Comparison of ENCODE assay signal across 17 cellular contexts in the genomic region with DNA sequence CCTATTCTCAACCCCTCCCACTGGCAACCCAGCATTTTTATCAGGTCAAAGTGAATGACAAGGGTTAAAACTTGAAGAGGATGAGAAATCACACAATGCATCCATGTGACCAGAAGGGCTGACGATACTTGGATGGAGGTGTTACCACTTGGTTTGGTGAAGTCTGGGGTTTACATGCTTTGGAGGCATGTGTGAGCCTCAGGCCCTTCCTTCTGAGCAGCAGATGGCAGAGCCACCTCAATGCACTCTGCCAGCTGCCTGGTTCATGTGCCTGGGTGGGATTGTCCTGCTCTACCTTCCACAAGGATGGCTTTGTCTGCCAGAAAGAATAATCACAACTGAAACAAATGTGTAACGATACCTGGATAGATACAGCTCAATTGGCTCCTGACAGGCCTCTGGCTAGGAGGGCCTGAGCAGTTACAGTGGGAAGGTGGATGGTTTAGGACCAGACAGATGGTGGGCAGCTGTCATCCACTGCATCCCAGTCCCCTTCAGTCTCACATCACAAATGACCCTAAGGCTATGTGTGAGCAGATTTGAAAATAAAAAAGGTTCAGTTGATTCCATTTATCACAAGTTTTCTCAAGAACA. TPM values are rescaled to one million over a fixed set of nuclear protein-coding genes. Genes with fewer than 3 reads are reported as not detected.
DNase-seq lines count a peak whose midpoint lies in the region; ATAC-seq and TF ChIP-seq lines count a peak whose summit lies in the region.
"Had no signal": no experiment of that assay in that cellular context is flagged by ENCODE, and none has a peak within 500 bp of the region (broad histone marks: within the 10 kb centered on the region; RNA-seq: fewer than 3 reads in every experiment).

No MANE protein-coding gene starts in this region.

- peaks cover 17% of the 10 kb centered on the region for H3F3A ChIP-seq in SK-N-SH (replicated peaks; ENCODE audit: insufficient read depth)

- ATAC-seq in GM19023 (IDR thresholded peaks at IDR 0.05; ENCODE audit: unreplicated experiment): no peak
- ATAC-seq: activated T-cell treated with anti-CD3 and anti-CD28 coated beads, Interleukin-2, amount 50 U/mL, for 4 hours; T-cell had no signal

- no peak overlapping the region for H4K8ac ChIP-seq in mesenchymal stem cell (ENCODE audit: low read length)

- H3K18ac ChIP-seq in mesenchymal stem cell (ENCODE audit: low read depth in 1 of 2, low read length in 2 of 2): peak overlapping the region; percentile 61 to 97

- peak overlapping the region in 1 of 2 experiments; percentile 87 for H3K14ac ChIP-seq in mesenchymal stem cell (ENCODE audit: low read length in 2 of 2)

- H3K36me3 ChIP-seq in BLaER1 treated with 17β-estradiol and CSF1 and Interleukin-3, amounts not matched to agents 10 nM and 100 nM: no peaks in the 10 kb centered on the region; a peak in 1 of 22 replicates
- H3K36me3 ChIP-seq in SK-N-SH (replicated peaks in 1 of 2; ENCODE audit: control insufficient read depth in 1 of 2, insufficient read depth in 2 of 2, low read length in 1 of 2) (no peaks in the 10 kb centered on the region), mesenchymal stem cell (ENCODE audit: control insufficient read depth in 1 of 2, insufficient read depth in 2 of 2, low read depth in 1 of 2, low read length in 2 of 2) (no peaks in the 10 kb centered on the region)
- H3K36me3 ChIP-seq: right atrium auricular region, WERI-Rb-1 had no signal

- no peaks in the 10 kb centered on the region for H4K20me1 ChIP-seq in BLaER1 treated with 17β-estradiol and CSF1 and Interleukin-3, amounts not matched to agents 10 nM and 100 nM
- H4K20me1 ChIP-seq in SK-N-SH (ENCODE audit: insufficient read depth): no peaks in the 10 kb centered on the region

- H3K27me3 ChIP-seq in BLaER1 treated with 17β-estradiol and CSF1 and Interleukin-3, amounts not matched to agents 10 nM and 100 nM: no peaks in the 10 kb centered on the region
- H3K27me3 ChIP-seq in SK-N-SH (ENCODE audit: insufficient read depth): no peaks in the 10 kb centered on the region
- H3K27me3 ChIP-seq in mesenchymal stem cell (ENCODE audit: control insufficient read depth in 1 of 2, insufficient read depth in 1 of 2, low read length in 2 of 2): no peaks in the 10 kb centered on the region
- H3K27me3 ChIP-seq: right atrium auricular region had no signal

- no peak overlapping the region for H2BK120ac ChIP-seq in mesenchymal stem cell (ENCODE audit: low read depth, low read length)

- no peaks in the 10 kb centered on the region for H3K9me2 ChIP-seq in SK-N-SH

- no peak for TF ChIP-seq CTCF in SK-N-SH (IDR thresholded peaks at IDR 0.05)

- H2BK5ac ChIP-seq in mesenchymal stem cell (ENCODE audit: low read depth, low read length, poor library complexity, severe bottlenecking): no peak overlapping the region

- H2AFZ ChIP-seq in SK-N-SH (ENCODE audit: low read depth) (peak overlapping the region; percentile 76; the same call in 1 of the 2 replicates), mesenchymal stem cell (ENCODE audit: low read depth, low read length) (peak overlapping the region; percentile 1)

- H3K27ac ChIP-seq in BLaER1 treated with 17β-estradiol and CSF1 and Interleukin-3, amounts not matched to agents 10 nM and 100 nM: peak overlapping the region in 6 of 11 experiments; percentile 5 to 78 (median 58); a peak in 10 of 22 replicates
- H3K27ac ChIP-seq in SK-N-SH (ENCODE audit: low read depth in 2 of 2, low read length in 1 of 2) (peak overlapping the region; percentile 56 to 87; a peak in 3 of 4 replicates), mesenchymal stem cell (ENCODE audit: low read length, poor library complexity, severe bottlenecking) (no peak overlapping the region)
- H3K27ac ChIP-seq: right atrium auricular region, WERI-Rb-1 had no signal

- H3K9me3 ChIP-seq in BLaER1 treated with 17β-estradiol and CSF1 and Interleukin-3, amounts not matched to agents 10 nM and 100 nM (replicated peaks in 1 of 11): peaks cover 9 to 20% (median 11%) of the 10 kb centered on the region in 11 experiments
- H3K9me3 ChIP-seq in SK-N-SH (no peaks in the 10 kb centered on the region), mesenchymal stem cell (ENCODE audit: control insufficient read depth, low read length) (peaks cover 12% of the 10 kb centered on the region)
- H3K9me3 ChIP-seq: right atrium auricular region had no signal

- no peak overlapping the region for H2BK15ac ChIP-seq in mesenchymal stem cell (ENCODE audit: low read depth, poor library complexity, severe bottlenecking)

- no peak overlapping the region for H3K4me3 ChIP-seq in BLaER1 treated with 17β-estradiol and CSF1 and Interleukin-3, amounts not matched to agents 10 nM and 100 nM
- H3K4me3 ChIP-seq in SK-N-SH (ENCODE audit: low read depth in 2 of 2, low read length in 1 of 2) (no peak overlapping the region), mesenchymal stem cell (ENCODE audit: insufficient read depth in 1 of 2, low read depth in 1 of 2, low read length in 2 of 2) (no peak overlapping the region)
- H3K4me3 ChIP-seq: right atrium auricular region had no signal

- H3K9ac ChIP-seq in BLaER1 treated with 17β-estradiol and CSF1 and Interleukin-3, amounts not matched to agents 10 nM and 100 nM: peak overlapping the region in 3 of 11 experiments; percentile 29 to 46 (median 30); a peak in 3 of 22 replicates
- H3K9ac ChIP-seq in SK-N-SH: peak overlapping the region; percentile 34; the same call in 1 of the 2 replicates
- H3K9ac ChIP-seq in mesenchymal stem cell (ENCODE audit: low read length): peak overlapping the region; percentile 30

- peak overlapping the region; percentile 64 for H4K91ac ChIP-seq in mesenchymal stem cell (ENCODE audit: low read length)

- no peak for TF ChIP-seq RAD21 in SK-N-SH (IDR thresholded peaks at IDR 0.05; ENCODE audit: low read length)

- H3K4ac ChIP-seq in mesenchymal stem cell (ENCODE audit: low read depth in 1 of 2, low read length in 2 of 2): peak overlapping the region in 1 of 2 experiments; percentile 96

- peaks cover 0 to 31% (median 9%) of the 10 kb centered on the region in 10 experiments; a peak in 10 of 20 replicates for H3K4me1 ChIP-seq in BLaER1 treated with 17β-estradiol and CSF1 and Interleukin-3, amounts not matched to agents 10 nM and 100 nM
- H3K4me1 ChIP-seq in SK-N-SH (ENCODE audit: control insufficient read depth in 1 of 2, insufficient read depth in 2 of 2, low read depth in 1 of 2, low read length in 1 of 2) (peaks cover 16 to 25% of the 10 kb centered on the region in 2 experiments), mesenchymal stem cell (ENCODE audit: control insufficient read depth, insufficient read depth, low read depth, low read length) (peaks cover 10% of the 10 kb centered on the region)
- H3K4me1 ChIP-seq: right atrium auricular region had no signal

- H3K79me2 ChIP-seq in SK-N-SH (ENCODE audit: insufficient read depth): no peaks in the 10 kb centered on the region

- no peaks in the 10 kb centered on the region for H3K79me1 ChIP-seq in mesenchymal stem cell (replicated peaks; ENCODE audit: low read length, poor library complexity, severe bottlenecking)

- DNase-seq in LHCN-M2 (ENCODE audit: low read depth) (peak; percentile 19), SK-N-SH (peak; percentile 13), mesenchymal stem cell (no peak), nucleus accumbens (lab: John Stamatoyannopoulos, UW) (no peak), DMS79 (lab: John Stamatoyannopoulos, UW) (no peak), occipital lobe (lab: John Stamatoyannopoulos, UW) (no peak)
- DNase-seq: activated CD4-positive, alpha-beta memory T cell treated with anti-CD3 and anti-CD28 coated beads, Interleukin-2, amount 10 ng/mL, durations not matched to agents 7 days and 5 days; activated T-cell treated with anti-CD3 and anti-CD28 coated beads, Interleukin-2, amount 50 U/mL, for 4 hours; CD4-positive, CD25-positive, alpha-beta regulatory T cell; kidney glomerular epithelial cell; mesendoderm; NCI-H2029 treated with DMSO at 0.1 percent for 48 hours; T-cell; WERI-Rb-1 had no signal

- H2BK12ac ChIP-seq in mesenchymal stem cell (ENCODE audit: low read length in 2 of 2): peak overlapping the region; percentile 61 to 98

- 84% methylated on average over 2 of the region's 2 CpGs for WGBS in SK-N-SH (ENCODE audit: low lambda C conversion rate)
- WGBS in mesenchymal stem cell: 82% methylated on average over 2 of the region's 2 CpGs

- CTCF ChIA-PET in SK-N-SH (lab: Yijun Ruan, JAX): interaction anchor here (1.0 to 1.1 kb wide), 2 partner anchors 211 to 358 kb away, joined by 3 to 4 read pairs; no protein-coding TSS in a partner anchor

- no peak overlapping the region for H2AK5ac ChIP-seq in mesenchymal stem cell (ENCODE audit: low read length, severe bottlenecking)

- TF ChIP-seq EP300 in SK-N-SH (IDR thresholded peaks at IDR 0.05; ENCODE audit: borderline replicate concordance in 1 of 2, low read depth in 1 of 2, low read length in 1 of 2): no peak

- peak overlapping the region in 6 of 11 experiments; percentile 10 to 73 (median 56); a peak in 10 of 22 replicates for H3K4me2 ChIP-seq in BLaER1 treated with 17β-estradiol and CSF1 and Interleukin-3, amounts not matched to agents 10 nM and 100 nM
- H3K4me2 ChIP-seq in SK-N-SH (peak overlapping the region; percentile 35; the same call in 1 of the 2 replicates), mesenchymal stem cell (ENCODE audit: low read length, poor library complexity, severe bottlenecking) (no peak overlapping the region)

- POLR2A ChIA-PET in SK-N-SH (lab: Yijun Ruan, JAX): no interaction called here

- peak overlapping the region in 1 of 2 experiments; percentile 70 for H3K23ac ChIP-seq in mesenchymal stem cell (ENCODE audit: low read length in 2 of 2)

TF ChIP-seq in SK-N-SH, 30 proteins besides CTCF, POLR2A, EP300 and RAD21 (continues in another document):
- TF ChIP-seq CHD2 (IDR thresholded peaks at IDR 0.05; ENCODE audit: low read length, partially characterized antibody): no peak
- TF ChIP-seq MEF2A (IDR thresholded peaks at IDR 0.05; ENCODE audit: borderline replicate concordance, low read depth): no peak
- TF ChIP-seq, protein P1, sequence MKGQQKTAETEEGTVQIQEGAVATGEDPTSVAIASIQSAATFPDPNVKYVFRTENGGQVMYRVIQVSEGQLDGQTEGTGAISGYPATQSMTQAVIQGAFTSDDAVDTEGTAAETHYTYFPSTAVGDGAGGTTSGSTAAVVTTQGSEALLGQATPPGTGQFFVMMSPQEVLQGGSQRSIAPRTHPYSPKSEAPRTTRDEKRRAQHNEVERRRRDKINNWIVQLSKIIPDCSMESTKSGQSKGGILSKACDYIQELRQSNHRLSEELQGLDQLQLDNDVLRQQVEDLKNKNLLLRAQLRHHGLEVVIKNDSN (IDR thresholded peaks at IDR 0.05; ENCODE audit: borderline replicate concordance, low read depth): no peak
- no peak for TF ChIP-seq JUND (IDR thresholded peaks at IDR 0.05)
- no peak for TF ChIP-seq TCF12 (IDR thresholded peaks at IDR 0.05)
- no peak for TF ChIP-seq NFIC (IDR thresholded peaks at IDR 0.05; ENCODE audit: borderline replicate concordance)
- TF ChIP-seq POLR2AphosphoS5 (IDR thresholded peaks at IDR 0.05; ENCODE audit: low read depth, low read length): no peak

RNA-seq across cellular contexts. Expression of a gene that starts 51.5 kb away (rescaled TPM):
- total RNA-seq in LHCN-M2 (2014; rRNA removed) (6.2 and 13.4 TPM in 2 replicates), occipital lobe (18.2 TPM)
- 1.9 TPM for polyA plus RNA-seq in LHCN-M2 (2012)
- polyA plus RNA-seq in SK-N-SH (2012; rRNA removed): 18.8 and 19.1 TPM in 2 replicates
- 17.0 and 19.6 TPM in 2 replicates for polyA plus RNA-seq in SK-N-SH (2012; cell fraction: cytosol; rRNA removed)
- polyA plus RNA-seq in SK-N-SH (2012; cell fraction: nucleus; rRNA removed): 16.5 and 21.3 TPM in 2 replicates
- 5.4 TPM for polyA plus RNA-seq in mesenchymal stem cell (2013, experiment 1 of 2)
- polyA plus RNA-seq in mesenchymal stem cell (2013, experiment 2 of 2): 6.0 TPM

Comparison
In these comparisons a context has a peak if more than half of its experiments do, and no peak if none do; other contexts are left out.
1. DNase-seq: peak in LHCN-M2 (single experiment) and SK-N-SH (single experiment); none in mesenchymal stem cell (single experiment), nucleus accumbens (0 of 56), DMS79 (single experiment) and occipital lobe (single experiment).